9 cellular contexts compared by ENCODE assay signal in the genomic region with DNA sequence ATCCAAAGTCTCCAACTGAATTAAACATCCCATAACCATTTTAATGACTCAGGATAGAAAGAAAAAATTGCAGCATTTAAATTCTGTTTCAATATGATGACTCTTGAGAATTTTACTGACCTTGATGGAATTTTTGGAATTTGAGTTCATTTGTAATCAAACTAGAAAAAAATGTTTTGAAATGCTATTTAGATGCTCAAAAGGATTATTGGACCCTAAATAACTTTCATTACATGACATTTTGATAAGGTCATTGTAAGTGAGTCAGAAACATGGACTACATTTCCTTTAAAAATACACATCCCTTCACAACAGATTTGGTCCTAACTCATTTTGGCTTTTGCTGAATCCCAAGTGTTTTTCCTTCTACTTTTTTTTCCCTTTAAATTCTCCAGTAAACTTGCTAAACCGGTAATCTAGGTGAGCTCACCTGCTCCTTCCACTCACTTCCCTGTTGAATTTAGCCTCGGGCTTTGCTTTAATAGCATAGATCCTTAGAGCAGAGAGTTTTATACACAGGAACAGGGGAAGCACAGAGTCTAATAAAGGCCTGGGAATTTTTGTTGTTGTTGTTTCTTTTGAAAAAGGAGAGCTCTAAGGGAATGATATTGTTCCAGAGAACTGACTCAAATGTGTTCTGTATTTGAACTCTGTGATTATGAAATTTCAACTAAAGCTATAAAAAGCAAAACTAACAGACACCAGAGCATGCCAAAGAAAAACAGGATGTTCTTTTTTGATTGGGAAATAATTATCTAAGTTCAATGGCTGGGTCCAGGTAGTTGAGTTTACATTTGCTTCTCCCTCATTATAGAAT.
DNase-seq lines count a peak whose midpoint lies in the region; ATAC-seq, FAIRE-seq and TF ChIP-seq lines count a peak whose summit lies in the region.
"Had no signal": no experiment of that assay in that cellular context is flagged by ENCODE, and none has a peak within 500 bp of the region (broad histone marks: within the 10 kb centered on the region; RNA-seq: fewer than 3 reads in every experiment).

No MANE protein-coding gene starts in this region.

- no peak overlapping the region for H3K4me3 Mint-ChIP-seq in activated T-helper 1 cell treated with anti-CD3 and anti-CD28 coated beads, Interleukin-12 subunit alpha, Interleukin-12 subunit beta, Interleukin-2, Interleukin-4 antibody, amounts not matched to agents 30 ng/mL and 10 ng/mL and 1 ng/mL, durations not matched to agents 14 hours and 24 hours and 36 hours

- H3K4me1 ChIP-seq in PC-3 (ENCODE audit: insufficient read depth, low read length) = peaks cover 23% of the 10 kb centered on the region

- no peaks in the 10 kb centered on the region for H3K9me3 Mint-ChIP-seq in activated T-helper 1 cell treated with anti-CD3 and anti-CD28 coated beads, Interleukin-12 subunit alpha, Interleukin-12 subunit beta, Interleukin-2, Interleukin-4 antibody, amounts not matched to agents 30 ng/mL and 10 ng/mL and 1 ng/mL, durations not matched to agents 14 hours and 24 hours and 36 hours

- H3K27me3 Mint-ChIP-seq in activated T-helper 1 cell treated with anti-CD3 and anti-CD28 coated beads, Interleukin-12 subunit alpha, Interleukin-12 subunit beta, Interleukin-2, Interleukin-4 antibody, amounts not matched to agents 30 ng/mL and 10 ng/mL and 1 ng/mL, durations not matched to agents 14 hours and 24 hours and 36 hours (ENCODE audit: insufficient read depth) = peaks cover 3% of the 10 kb centered on the region

- no peak for TF ChIP-seq CTCF in PC-3 (conservative IDR thresholded peaks at IDR 0.05; ENCODE audit: low read depth, low read length)
- TF ChIP-seq CTCF in fibroblast of the aortic adventitia (IDR thresholded peaks at IDR 0.05; ENCODE audit: insufficient read depth, low read length) = no peak

- intact Hi-C loops in PC-3 (cut with micrococcal nuclease) = no loop called here
- intact Hi-C loops in sciatic nerve (cut with DNase I) = no loop called here
- intact Hi-C loops in activated T-helper 1 cell treated with anti-CD3 and anti-CD28 coated beads, Interleukin-12 subunit alpha, Interleukin-12 subunit beta, Interleukin-2, Interleukin-4 antibody, amounts not matched to agents 30 ng/mL and 10 ng/mL and 1 ng/mL, durations not matched to agents 14 hours and 24 hours and 36 hours (cut with micrococcal nuclease) = no loop called here

- H3K27me3 ChIP-seq in PC-3 (ENCODE audit: low read length) = no peaks in the 10 kb centered on the region

- peak; percentile 87 for ATAC-seq in PC-3
- peak; percentile 91 for ATAC-seq in sciatic nerve
- no peak for ATAC-seq in HG03442 (IDR thresholded peaks at IDR 0.05; ENCODE audit: unreplicated experiment)

- H3K36me3 ChIP-seq in PC-3 (ENCODE audit: low read depth, low read length) = no peaks in the 10 kb centered on the region

- H3K4me1 Mint-ChIP-seq in activated T-helper 1 cell treated with anti-CD3 and anti-CD28 coated beads, Interleukin-12 subunit alpha, Interleukin-12 subunit beta, Interleukin-2, Interleukin-4 antibody, amounts not matched to agents 30 ng/mL and 10 ng/mL and 1 ng/mL, durations not matched to agents 14 hours and 24 hours and 36 hours (ENCODE audit: low read depth) = no peaks in the 10 kb centered on the region

- peak overlapping the region; percentile 38; the same call in 1 of the 2 replicates for H3K9ac ChIP-seq in PC-3 (ENCODE audit: low read length)

- no TSS peak for BruUV-seq in PC-3 (replicated peaks; lab: Mats Ljungman, UMichigan)

- peaks cover 7% of the 10 kb centered on the region for H3F3A ChIP-seq in PC-3 (ENCODE audit: low read length, unreplicated experiment)

- peak overlapping the region; percentile 90 for H3K27ac ChIP-seq in PC-3 (ENCODE audit: low read length)

- no peaks in the 10 kb centered on the region for H3K79me2 ChIP-seq in PC-3 (ENCODE audit: low read length)

- H3K4me3 ChIP-seq in PC-3 (ENCODE audit: low read length) = peak overlapping the region; percentile 13; the same call in 1 of the 2 replicates
- H3K4me3 ChIP-seq in fibroblast of the aortic adventitia (ENCODE audit: low read depth, low read length) = no peak overlapping the region

- no peaks in the 10 kb centered on the region for H3K9me3 ChIP-seq in PC-3 (ENCODE audit: low read length)

- H3K9me2 ChIP-seq in PC-3 (replicated peaks; ENCODE audit: low read length) = no peaks in the 10 kb centered on the region

- no peaks in the 10 kb centered on the region for H4K20me1 ChIP-seq in PC-3 (ENCODE audit: low read length)

- CTCF ChIA-PET in PC-3 (lab: Charles Lee) = no interaction called here

- DNase-seq in PC-3 (peak; percentile 95), fibroblast of the aortic adventitia (ENCODE audit: low read depth) (peak; percentile 77), sciatic nerve (ENCODE audit: low spot score) (no peak), inferior parietal cortex (ENCODE audit: extremely low spot score) (no peak), RKO (ENCODE audit: low spot score) (no peak)
- DNase-seq in activated T-helper 1 cell treated with anti-CD3 and anti-CD28 coated beads, Interleukin-12 subunit alpha, Interleukin-12 subunit beta, Interleukin-2, Interleukin-4 antibody, amounts not matched to agents 30 ng/mL and 10 ng/mL and 1 ng/mL, durations not matched to agents 14 hours and 24 hours and 36 hours (ENCODE audit: low spot score) = no peak
- DNase-seq: NCI-H2227 treated with DMSO at 0.1 percent for 48 hours had no signal

- H3K27ac Mint-ChIP-seq in activated T-helper 1 cell treated with anti-CD3 and anti-CD28 coated beads, Interleukin-12 subunit alpha, Interleukin-12 subunit beta, Interleukin-2, Interleukin-4 antibody, amounts not matched to agents 30 ng/mL and 10 ng/mL and 1 ng/mL, durations not matched to agents 14 hours and 24 hours and 36 hours = no peak overlapping the region

- H2AFZ ChIP-seq in PC-3 (ENCODE audit: low read length) = 0 out of 2 replicates have a peak overlapping the region, but pooled peaks have one; percentile 37

- FAIRE-seq in G401.6 (lab: Jason Lieb, UNC) = peak; percentile 90

- no peaks in the 10 kb centered on the region for H3K36me3 Mint-ChIP-seq in activated T-helper 1 cell treated with anti-CD3 and anti-CD28 coated beads, Interleukin-12 subunit alpha, Interleukin-12 subunit beta, Interleukin-2, Interleukin-4 antibody, amounts not matched to agents 30 ng/mL and 10 ng/mL and 1 ng/mL, durations not matched to agents 14 hours and 24 hours and 36 hours (ENCODE audit: low read depth)

- peak overlapping the region; percentile 70 for H3K4me2 ChIP-seq in PC-3 (ENCODE audit: low read length)

- POLR2A ChIA-PET in PC-3 (lab: Charles Lee; ENCODE audit: unreplicated experiment) = no interaction called here

Comparison
In these comparisons a context has a peak if more than half of its experiments do, and no peak if none do; other contexts are left out.
1. DNase-seq: peak in PC-3 (single experiment) and fibroblast of the aortic adventitia (single experiment); none in sciatic nerve (single experiment), activated T-helper 1 cell treated with anti-CD3 and anti-CD28 coated beads, Interleukin-12 subunit alpha, Interleukin-12 subunit beta, Interleukin-2, Interleukin-4 antibody, amounts not matched to agents 30 ng/mL and 10 ng/mL and 1 ng/mL, durations not matched to agents 14 hours and 24 hours and 36 hours (single experiment), inferior parietal cortex (single experiment) and RKO (single experiment).